31 cellular contexts compared by ENCODE assay signal in genomic region chr15:100708916-100709315, GRCh38.
"Had no signal": no experiment of that assay in that cellular context is flagged by ENCODE, and none has a peak within 500 bp of the region (broad histone marks: within the 10 kb centered on the region; RNA-seq: fewer than 3 reads in every experiment).

No MANE protein-coding gene starts in this region.

- H3K27me3 Mint-ChIP-seq: activated naive CD8-positive, alpha-beta T cell treated with anti-CD3 and anti-CD28 coated beads, Interleukin-2, amount 10 ng/mL, durations not matched to agents 7 days and 5 days; T-helper 17 cell had no signal

- H3K36me3 Mint-ChIP-seq: activated naive CD4-positive, alpha-beta T cell treated with anti-CD3 and anti-CD28 coated beads, Interleukin-2, amount 10 ng/mL, durations not matched to agents 7 days and 5 days; brain had no signal

- H3K4me3 ChIP-seq: ascending aorta, breast epithelium, colonic mucosa, dorsolateral prefrontal cortex, esophagus muscularis mucosa, gastrocnemius medialis, heart left ventricle had no signal

- H3K36me3 ChIP-seq: ascending aorta, breast epithelium, colonic mucosa, esophagus muscularis mucosa, gastrocnemius medialis, heart left ventricle had no signal

- H3K4me1 ChIP-seq: colonic mucosa, gastrocnemius medialis had no signal

- DNase-seq: activated CD4-positive, alpha-beta memory T cell treated with anti-CD3 and anti-CD28 coated beads, Interleukin-2, amount 10 ng/mL, durations not matched to agents 7 days and 5 days; activated CD4-positive, alpha-beta T cell treated with anti-CD3 and anti-CD28 coated beads for 36 hours; activated CD4-positive, alpha-beta T cell treated with anti-CD3 and anti-CD28 coated beads, Interleukin-2, amount 10 ng/mL, durations not matched to agents 7 days and 5 days; activated CD4-positive, alpha-beta T cell treated with anti-CD3 and anti-CD28 coated beads, Interleukin-2, amount 50 U/mL, for 4 hours; activated CD4-positive, CD25-positive, alpha-beta regulatory T cell; activated CD4-positive, CD25-positive, alpha-beta regulatory T cell treated with anti-CD3 and anti-CD28 coated beads, Interleukin-2, amount 50 U/mL, for 72 hours; activated gamma-delta T cell; activated naive CD4-positive, alpha-beta T cell; activated naive CD4-positive, alpha-beta T cell treated with anti-CD3 and anti-CD28 coated beads, Interleukin-2, amount 10 ng/mL, durations not matched to agents 7 days and 5 days; activated naive CD8-positive, alpha-beta T cell treated with anti-CD3 and anti-CD28 coated beads, Interleukin-2, amount 10 ng/mL, durations not matched to agents 7 days and 5 days; activated T-cell treated with anti-CD3 and anti-CD28 coated beads, Interleukin-2, amount 50 U/mL, for 1 hour; activated T-cell treated with anti-CD3 and anti-CD28 coated beads, Interleukin-2, amount 50 U/mL, for 72 hours; colonic mucosa; dorsolateral prefrontal cortex; effector memory CD4-positive, alpha-beta T cell; erythroblast; foreskin keratinocyte; gastrocnemius medialis; glutamatergic neuron; T-helper 1 cell; T-helper 17 cell; T1000 had no signal

- H3K27me3 ChIP-seq: ascending aorta, breast epithelium, colonic mucosa, esophagus muscularis mucosa, foreskin keratinocyte, gastrocnemius medialis, heart left ventricle had no signal

- H3K27ac Mint-ChIP-seq: activated CD4-positive, alpha-beta memory T cell treated with anti-CD3 and anti-CD28 coated beads, Interleukin-2, amount 10 ng/mL, durations not matched to agents 7 days and 5 days; activated CD4-positive, alpha-beta T cell treated with anti-CD3 and anti-CD28 coated beads for 36 hours; activated CD4-positive, alpha-beta T cell treated with anti-CD3 and anti-CD28 coated beads, Interleukin-2, amount 10 ng/mL, durations not matched to agents 7 days and 5 days; activated naive CD4-positive, alpha-beta T cell treated with anti-CD3 and anti-CD28 coated beads, Interleukin-2, amount 10 ng/mL, durations not matched to agents 7 days and 5 days; activated naive CD4-positive, alpha-beta T cell treated with anti-CD3 and anti-CD28 coated beads, Interleukin-2, amount 50 U/mL, for 72 hours; activated naive CD8-positive, alpha-beta T cell treated with anti-CD3 and anti-CD28 coated beads, Interleukin-2, amount 10 ng/mL, durations not matched to agents 7 days and 5 days; activated T-cell treated with anti-CD3 and anti-CD28 coated beads, Interleukin-2, amount 50 U/mL, for 72 hours; dendritic cell treated with granulocyte-macrophage colony-stimulating factor and Interleukin-4, amounts not matched to agents 40 ng/mL and 50 ng/mL, for 4 days; endodermal cell; T-helper 17 cell; T-helper 2 cell treated with Interferon-gamma antibody and Interleukin-4, amounts not matched to agents 5 μg/mL and 100 μg/mL, for 36 hours had no signal

- H3K9me3 ChIP-seq: ascending aorta, breast epithelium, colonic mucosa, esophagus muscularis mucosa, gastrocnemius medialis, heart left ventricle had no signal

- H3K27ac ChIP-seq: ascending aorta, breast epithelium, colonic mucosa, dorsolateral prefrontal cortex, esophagus muscularis mucosa, foreskin keratinocyte, gastrocnemius medialis, heart left ventricle had no signal

- ATAC-seq: activated CD4-positive, alpha-beta T cell treated with anti-CD3 and anti-CD28 coated beads for 36 hours; activated naive CD4-positive, alpha-beta T cell treated with anti-CD3 and anti-CD28 coated beads, Interleukin-2, amount 50 U/mL, for 72 hours; activated T-cell treated with anti-CD3 and anti-CD28 coated beads, Interleukin-2, amount 50 U/mL, for 72 hours; foreskin keratinocyte; gastrocnemius medialis; heart left ventricle; T-helper 17 cell had no signal

- H3K4me3 Mint-ChIP-seq: activated CD4-positive, alpha-beta memory T cell treated with anti-CD3 and anti-CD28 coated beads, Interleukin-2, amount 10 ng/mL, durations not matched to agents 7 days and 5 days; activated CD4-positive, alpha-beta T cell treated with anti-CD3 and anti-CD28 coated beads for 36 hours; activated CD4-positive, alpha-beta T cell treated with anti-CD3 and anti-CD28 coated beads, Interleukin-2, amount 10 ng/mL, durations not matched to agents 7 days and 5 days; activated naive CD4-positive, alpha-beta T cell treated with anti-CD3 and anti-CD28 coated beads, Interleukin-2, amount 10 ng/mL, durations not matched to agents 7 days and 5 days; activated naive CD8-positive, alpha-beta T cell treated with anti-CD3 and anti-CD28 coated beads, Interleukin-2, amount 10 ng/mL, durations not matched to agents 7 days and 5 days; activated T-cell treated with anti-CD3 and anti-CD28 coated beads, Interleukin-2, amount 50 U/mL, for 72 hours; brain; dendritic cell treated with granulocyte-macrophage colony-stimulating factor and Interleukin-4, amounts not matched to agents 40 ng/mL and 50 ng/mL, for 4 days; endodermal cell; T-helper 17 cell; T-helper 2 cell treated with Interferon-gamma antibody and Interleukin-4, amounts not matched to agents 5 μg/mL and 100 μg/mL, for 36 hours had no signal

- H3K4me1 Mint-ChIP-seq: activated CD4-positive, alpha-beta memory T cell treated with anti-CD3 and anti-CD28 coated beads, Interleukin-2, amount 10 ng/mL, durations not matched to agents 7 days and 5 days; activated naive CD4-positive, alpha-beta T cell treated with anti-CD3 and anti-CD28 coated beads, Interleukin-2, amount 10 ng/mL, durations not matched to agents 7 days and 5 days; brain; T-helper 17 cell had no signal
